ENCODE assay signal across 8 cellular contexts in genomic region chr14:104801284-104802119, GRCh38. TPM values are rescaled to one million over a fixed set of nuclear protein-coding genes. Genes with fewer than 3 reads are reported as not detected.
DNase-seq lines count a peak whose midpoint lies in the region; ATAC-seq and TF ChIP-seq lines count a peak whose summit lies in the region.

No MANE protein-coding gene starts in this region.

- H3K4me1 Mint-ChIP-seq in CD14-positive monocyte: peaks cover 24% of the 10 kb centered on the region
- peaks cover 0 to 6% of the 10 kb centered on the region in 2 donors for H3K4me1 Mint-ChIP-seq in natural killer cell treated with Interleukin-12 subunit alpha and Interleukin-12 subunit beta and Interleukin-15 and Interleukin-18, amount 100 ng/mL, for 72 hours (ENCODE audit: low read depth in 2 of 2)

- H4K20me1 ChIP-seq in MM.1S (ENCODE audit: insufficient read depth, low read length): no peaks in the 10 kb centered on the region

- H3K27ac ChIP-seq in MM.1S (ENCODE audit: low read length) (no peak overlapping the region), duodenal mucosa (ENCODE audit: low read depth, low read length) (peak overlapping the region; percentile 75)

- intact Hi-C loops in CD14-positive monocyte (cut with micrococcal nuclease): no loop called here

- H3K36me3 Mint-ChIP-seq in CD14-positive monocyte: peaks cover 0 to 4% of the 10 kb centered on the region in 2 donors
- H3K36me3 Mint-ChIP-seq in natural killer cell treated with Interleukin-12 subunit alpha and Interleukin-12 subunit beta and Interleukin-15 and Interleukin-18, amount 100 ng/mL, for 72 hours: no peaks in the 10 kb centered on the region

- H3K9me3 ChIP-seq in MM.1S (replicated peaks; ENCODE audit: insufficient read depth, low read length): no peaks in the 10 kb centered on the region
- H3K9me3 ChIP-seq in duodenal mucosa (ENCODE audit: control insufficient read depth in 1 of 2, low read length in 2 of 2): no peaks in the 10 kb centered on the region

- H3K36me3 ChIP-seq in MM.1S (replicated peaks; ENCODE audit: insufficient read depth, low read length): no peaks in the 10 kb centered on the region
- no peaks in the 10 kb centered on the region for H3K36me3 ChIP-seq in duodenal mucosa (ENCODE audit: control insufficient read depth in 1 of 2, insufficient read depth in 2 of 2, low read length in 2 of 2)

- peak overlapping the region; percentile 42; the same call in 1 of the 2 replicates for H2AFZ ChIP-seq in MM.1S (ENCODE audit: low read length)

- ATAC-seq in natural killer cell treated with Interleukin-12 subunit alpha and Interleukin-12 subunit beta and Interleukin-15 and Interleukin-18, amount 100 ng/mL, for 72 hours: no peak
- ATAC-seq in GM19452 (IDR thresholded peaks at IDR 0.05; ENCODE audit: unreplicated experiment): no peak

- H3K27me3 Mint-ChIP-seq in CD14-positive monocyte (ENCODE audit: low read depth in 3 of 3): peaks cover 22 to 53% (median 33%) of the 10 kb centered on the region in 3 donors
- no peaks in the 10 kb centered on the region for H3K27me3 Mint-ChIP-seq in natural killer cell treated with Interleukin-12 subunit alpha and Interleukin-12 subunit beta and Interleukin-15 and Interleukin-18, amount 100 ng/mL, for 72 hours

- H3K4me2 ChIP-seq in MM.1S (ENCODE audit: low read depth, low read length): peak overlapping the region; percentile 87

- no peaks in the 10 kb centered on the region for H3K79me2 ChIP-seq in MM.1S (ENCODE audit: low read length)

- in situ Hi-C loops in GM13976 (cut with MboI; ENCODE audit: low sequenced_read_pairs, unreplicated experiment): no loop called here

- no peak overlapping the region; the same call in 1 of the 2 replicates for H3K9ac ChIP-seq in MM.1S (ENCODE audit: low read length)
- H3K9ac ChIP-seq in duodenal mucosa (ENCODE audit: low read depth in 1 of 2, low read length in 2 of 2): peak overlapping the region; percentile 65 to 66

- H3K4me1 ChIP-seq in MM.1S (ENCODE audit: low read length) (peaks cover 12% of the 10 kb centered on the region; the same call in 1 of the 2 replicates), duodenal mucosa (ENCODE audit: control insufficient read depth in 1 of 2, insufficient read depth in 2 of 2, low read length in 2 of 2) (peaks cover 40 to 49% of the 10 kb centered on the region in 2 donors)

- H3F3A ChIP-seq in MM.1S (ENCODE audit: insufficient read depth, low read length): peaks cover 11% of the 10 kb centered on the region

- TF ChIP-seq CTCF in CD14-positive monocyte (IDR thresholded peaks at IDR 0.05) (no peak), MM.1S (IDR thresholded peaks at IDR 0.05; ENCODE audit: low read length) (no peak), GM20000 (IDR thresholded peaks at IDR 0.05; ENCODE audit: extremely low read depth, missing control alignments) (no peak), GM13976 (IDR thresholded peaks at IDR 0.05; ENCODE audit: borderline replicate concordance, control extremely low read depth, extremely low read depth, insufficient read depth, missing control alignments) (no peak)

- DNase-seq in CD14-positive monocyte (ENCODE audit: low spot score) (no peak), MM.1S (no peak), GM20000 (ENCODE audit: low spot score) (no peak), GM13976 (ENCODE audit: low spot score) (no peak)
- no peak for DNase-seq in natural killer cell treated with Interleukin-12 subunit alpha and Interleukin-12 subunit beta and Interleukin-15 and Interleukin-18, amount 100 ng/mL, for 72 hours (ENCODE audit: low spot score)
- DNase-seq in stimulated activated CD4-positive, alpha-beta T cell treated with anti-CD3 and anti-CD28 coated beads, Interleukin-4, amount 100 ng/mL, for 4 hours: no peak

- H3K27me3 ChIP-seq in MM.1S (replicated peaks; ENCODE audit: insufficient read depth, low read length) (no peaks in the 10 kb centered on the region), duodenal mucosa (ENCODE audit: control insufficient read depth in 1 of 2, insufficient read depth in 2 of 2, low read length in 2 of 2) (no peaks in the 10 kb centered on the region)

- no peaks in the 10 kb centered on the region for H3K9me3 Mint-ChIP-seq in CD14-positive monocyte
- peaks cover 3% of the 10 kb centered on the region for H3K9me3 Mint-ChIP-seq in natural killer cell treated with Interleukin-12 subunit alpha and Interleukin-12 subunit beta and Interleukin-15 and Interleukin-18, amount 100 ng/mL, for 72 hours

- H3K4me3 ChIP-seq in MM.1S (ENCODE audit: low read length): peak overlapping the region; percentile 65
- peak overlapping the region; percentile 75 to 81 for H3K4me3 ChIP-seq in duodenal mucosa (ENCODE audit: low read depth in 1 of 2, low read length in 2 of 2)

- H3K27ac Mint-ChIP-seq in CD14-positive monocyte: peak overlapping the region in 2 of 7 donors; percentile 18 to 53
- H3K27ac Mint-ChIP-seq in natural killer cell treated with Interleukin-12 subunit alpha and Interleukin-12 subunit beta and Interleukin-15 and Interleukin-18, amount 100 ng/mL, for 72 hours: peak overlapping the region in 1 of 2 donors; percentile 21

- peak overlapping the region; percentile 83 to 89 for H3K4me3 Mint-ChIP-seq in CD14-positive monocyte
- H3K4me3 Mint-ChIP-seq in natural killer cell treated with Interleukin-12 subunit alpha and Interleukin-12 subunit beta and Interleukin-15 and Interleukin-18, amount 100 ng/mL, for 72 hours: peak overlapping the region; percentile 81

- H3K9me2 ChIP-seq in MM.1S (replicated peaks; ENCODE audit: insufficient read depth, low read length): no peaks in the 10 kb centered on the region

RNA-seq across cellular contexts. Expression of gene ZBTB42, which starts 0.6 kb away (rescaled TPM):
- under 1 TPM; 0.49 to 0.68 TPM for polyA plus RNA-seq in CD14-positive monocyte
- 1 to 10 TPM; 1.3 to 3.0 TPM for total RNA-seq in natural killer cell treated with Interleukin-12 subunit alpha and Interleukin-12 subunit beta and Interleukin-15 and Interleukin-18, amount 100 ng/mL, for 72 hours

RNA-seq across cellular contexts. Expression of gene AKT1, which starts 6.0 kb away (rescaled TPM):
- polyA plus RNA-seq in CD14-positive monocyte: 10 to 100 TPM in 1 of 2 donors, 1 to 10 TPM in 1; 7.2 to 26.4 TPM
- 100 to 1,000 TPM; 128 to 229 TPM for total RNA-seq in natural killer cell treated with Interleukin-12 subunit alpha and Interleukin-12 subunit beta and Interleukin-15 and Interleukin-18, amount 100 ng/mL, for 72 hours

RNA-seq across cellular contexts. Expression of gene SIVA1, which starts 48.6 kb away (rescaled TPM):
- polyA plus RNA-seq in CD14-positive monocyte: 100 to 1,000 TPM; 156 to 193 TPM
- 100 to 1,000 TPM in 1 of 2 donors, 10 to 100 TPM in 1; 74.5 to 157 TPM for total RNA-seq in natural killer cell treated with Interleukin-12 subunit alpha and Interleukin-12 subunit beta and Interleukin-15 and Interleukin-18, amount 100 ng/mL, for 72 hours
